9 cellular contexts compared by ENCODE assay signal in the genomic region with DNA sequence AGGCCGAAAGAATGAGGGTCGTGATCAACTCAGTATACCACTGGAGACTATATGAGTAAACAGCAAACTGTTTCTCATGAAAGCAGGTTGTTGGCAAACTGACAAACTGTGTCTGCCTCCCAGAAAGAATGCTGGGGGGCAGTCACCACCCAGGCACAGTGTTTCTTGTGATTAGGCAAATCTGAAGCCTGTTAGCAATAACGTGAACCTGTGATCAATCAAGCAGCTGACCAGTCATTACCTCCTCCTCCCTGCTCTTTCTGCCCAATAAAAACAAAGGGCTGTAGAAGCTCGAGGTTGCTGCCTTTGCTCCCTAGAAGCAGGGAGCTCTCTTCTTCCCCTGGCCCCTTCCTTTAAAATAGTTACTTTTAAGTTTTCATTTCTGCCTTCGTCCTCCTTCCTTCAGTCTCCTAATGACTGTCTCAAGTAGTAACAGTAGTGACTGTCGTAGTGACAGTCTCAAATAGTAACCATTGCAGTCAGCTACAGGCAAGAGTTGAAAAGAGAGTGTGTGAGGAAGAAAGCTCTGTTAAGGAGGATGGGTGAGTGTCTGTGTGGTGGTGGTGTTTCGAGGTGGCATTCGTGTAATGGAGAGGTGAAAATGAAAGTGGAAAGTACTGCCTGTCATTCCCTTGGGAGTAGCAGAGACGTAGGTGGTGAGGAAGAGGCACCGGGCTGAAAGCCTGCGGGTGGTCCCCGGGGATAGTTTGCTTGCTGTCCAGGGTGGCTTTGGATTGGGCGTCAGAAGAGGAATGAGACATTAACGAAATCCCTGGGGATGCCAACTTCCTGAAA. TPM values are rescaled to one million over a fixed set of nuclear protein-coding genes. Genes with fewer than 3 reads are reported as not detected.
DNase-seq lines count a peak whose midpoint lies in the region; ATAC-seq and TF ChIP-seq lines count a peak whose summit lies in the region.
"Had no signal": no experiment of that assay in that cellular context is flagged by ENCODE, and none has a peak within 500 bp of the region (broad histone marks: within the 10 kb centered on the region; RNA-seq: fewer than 3 reads in every experiment).

No MANE protein-coding gene starts in this region.

- no peak for DNase-seq in activated CD4-positive, alpha-beta T cell treated with anti-CD3 and anti-CD28 coated beads for 36 hours
- no peak for DNase-seq in activated CD4-positive, alpha-beta T cell treated with anti-CD3 and anti-CD28 coated beads for 1 hour
- DNase-seq in brain microvascular endothelial cell (no peak), osteocyte (ENCODE audit: extremely low spot score, unreplicated experiment) (peak; percentile 56), DMS 273 treated with DMSO at 0.1 percent for 48 hours (lab: John Stamatoyannopoulos, UW) (no peak), GM23338 (ENCODE audit: low spot score) (no peak)
- DNase-seq in activated CD8-positive, alpha-beta memory T cell treated with anti-CD3 and anti-CD28 coated beads, Interleukin-2, amount 50 U/mL, for 48 hours, result no peak

- intact Hi-C loops in activated CD4-positive, alpha-beta T cell treated with anti-CD3 and anti-CD28 coated beads for 36 hours (cut with DNase I, micrococcal nuclease), result loop anchor here in 1 of 2 experiments (1.0 to 5.0 kb wide), 2 partner anchors 10 to 1039 kb away; no protein-coding TSS in a partner anchor

- no peaks in the 10 kb centered on the region for H3K9me3 Mint-ChIP-seq in activated CD4-positive, alpha-beta T cell treated with anti-CD3 and anti-CD28 coated beads for 36 hours (ENCODE audit: low read depth)
- H3K9me3 Mint-ChIP-seq in osteocyte (ENCODE audit: unreplicated experiment) (no peaks in the 10 kb centered on the region), GM23338 (no peaks in the 10 kb centered on the region)

- H3K4me3 ChIP-seq in brain microvascular endothelial cell (ENCODE audit: low read depth, low read length) (peak overlapping the region; percentile 17), GM23338 (no peak overlapping the region)

- no peak for TF ChIP-seq CTCF in brain microvascular endothelial cell (IDR thresholded peaks at IDR 0.05; ENCODE audit: low read depth, low read length, missing control alignments)
- TF ChIP-seq CTCF in osteocyte (IDR thresholded peaks at IDR 0.05), result no peak
- no peak for TF ChIP-seq CTCF in GM23338 (conservative IDR thresholded peaks at IDR 0.05; ENCODE audit: low read depth in 2 of 2)

- H3K27ac ChIP-seq in brain microvascular endothelial cell, result no peak overlapping the region
- no peak overlapping the region for H3K27ac ChIP-seq in GM23338 (ENCODE audit: low read depth)
- H3K27ac ChIP-seq: C4-2B had no signal

- H3K4me3 Mint-ChIP-seq in activated CD4-positive, alpha-beta T cell treated with anti-CD3 and anti-CD28 coated beads for 36 hours, result no peak overlapping the region
- no peak overlapping the region for H3K4me3 Mint-ChIP-seq in osteocyte (ENCODE audit: unreplicated experiment)
- no peak overlapping the region for H3K4me3 Mint-ChIP-seq in GM23338

- H3K4me1 ChIP-seq in GM23338 (ENCODE audit: insufficient read depth), result peaks cover 4% of the 10 kb centered on the region; the same call in 1 of the 2 replicates

- H3K27ac Mint-ChIP-seq in activated CD4-positive, alpha-beta T cell treated with anti-CD3 and anti-CD28 coated beads for 36 hours, result no peak overlapping the region
- H3K27ac Mint-ChIP-seq in osteocyte (ENCODE audit: unreplicated experiment), result no peak overlapping the region
- no peak overlapping the region for H3K27ac Mint-ChIP-seq in GM23338

- no peak overlapping the region for H3K4me2 ChIP-seq in GM23338

- H3F3A ChIP-seq in GM23338 (replicated peaks; ENCODE audit: low read depth), result no peaks in the 10 kb centered on the region

- CTCF ChIA-PET in activated CD4-positive, alpha-beta T cell treated with anti-CD3 and anti-CD28 coated beads for 36 hours (lab: Charles Lee), result interaction anchor here (0.8 to 3.7 kb wide), 3 partner anchors 10 to 57 kb away, joined by 3 to 28 read pairs (median 4); no protein-coding TSS in a partner anchor

- H2AFZ ChIP-seq in GM23338, result no peak overlapping the region

- H3K36me3 ChIP-seq in brain microvascular endothelial cell (replicated peaks) (no peaks in the 10 kb centered on the region), GM23338 (ENCODE audit: insufficient read depth) (no peaks in the 10 kb centered on the region)

- H3K9me2 ChIP-seq in GM23338 (ENCODE audit: insufficient read depth), result no peaks in the 10 kb centered on the region

- H3K36me3 Mint-ChIP-seq in activated CD4-positive, alpha-beta T cell treated with anti-CD3 and anti-CD28 coated beads for 36 hours (ENCODE audit: low read depth), result no peaks in the 10 kb centered on the region
- H3K36me3 Mint-ChIP-seq in osteocyte (ENCODE audit: unreplicated experiment) (no peaks in the 10 kb centered on the region), GM23338 (ENCODE audit: low read depth) (no peaks in the 10 kb centered on the region)

- peaks cover 37% of the 10 kb centered on the region for H3K4me1 Mint-ChIP-seq in activated CD4-positive, alpha-beta T cell treated with anti-CD3 and anti-CD28 coated beads for 36 hours
- H3K4me1 Mint-ChIP-seq in osteocyte (ENCODE audit: unreplicated experiment) (no peaks in the 10 kb centered on the region), GM23338 (no peaks in the 10 kb centered on the region)

- POLR2A ChIA-PET in activated CD4-positive, alpha-beta T cell treated with anti-CD3 and anti-CD28 coated beads for 36 hours (lab: Charles Lee), result interaction anchor here (1.2 to 4.0 kb wide), 2 partner anchors 11 to 30 kb away, joined by 9 to 46 read pairs; no protein-coding TSS in a partner anchor

- H3K79me2 ChIP-seq in GM23338 (replicated peaks; ENCODE audit: insufficient read depth), result no peaks in the 10 kb centered on the region

- ATAC-seq in activated CD4-positive, alpha-beta T cell treated with anti-CD3 and anti-CD28 coated beads for 36 hours, result peak; percentile 50
- ATAC-seq in HG03139 (IDR thresholded peaks at IDR 0.05; ENCODE audit: unreplicated experiment) (peak; percentile 65), GM23338 (no peak)

- H3K27me3 Mint-ChIP-seq in activated CD4-positive, alpha-beta T cell treated with anti-CD3 and anti-CD28 coated beads for 36 hours, result no peaks in the 10 kb centered on the region
- no peaks in the 10 kb centered on the region for H3K27me3 Mint-ChIP-seq in osteocyte (ENCODE audit: unreplicated experiment)
- H3K27me3 Mint-ChIP-seq in GM23338 (ENCODE audit: insufficient read depth, low read depth, poor library complexity), result peaks cover 4% of the 10 kb centered on the region

- no peaks in the 10 kb centered on the region for H4K20me1 ChIP-seq in GM23338 (replicated peaks; ENCODE audit: insufficient read depth)

- H3K27me3 ChIP-seq in brain microvascular endothelial cell (replicated peaks) (no peaks in the 10 kb centered on the region), GM23338 (ENCODE audit: insufficient read depth) (no peaks in the 10 kb centered on the region)

- in situ Hi-C loops in brain microvascular endothelial cell (cut with HindIII; ENCODE audit: low pct_ligation_motif_present, low sequenced_read_pairs), result no loop called here

TF ChIP-seq in GM23338, 12 proteins besides CTCF, POLR2A, EP300 and RAD21 (continues in another document):
- TF ChIP-seq REST (IDR thresholded peaks at IDR 0.05; ENCODE audit: unreplicated experiment), result no peak

RNA-seq across cellular contexts. Expression of gene HHAT, which starts 14.5 kb away (rescaled TPM):
- total RNA-seq in activated CD4-positive, alpha-beta T cell treated with anti-CD3 and anti-CD28 coated beads for 36 hours, result under 1 TPM; 0.82 to 0.84 TPM
- 6.0 and 7.0 TPM in 2 replicates for total RNA-seq in osteocyte
- 0.54 and 0.66 TPM in 2 replicates for total RNA-seq in GM23338 (2014; rRNA removed; shearing (Covaris generic))
- polyA plus RNA-seq in GM23338 (2016; fragmentation: Nextera tagmentation; extraction: Ambion mirVana), result 0.11 and 0.17 TPM in 2 replicates
